In genomic region chr1:184025242-184025675, GRCh38 we compare ENCODE assay signal across 11 cellular contexts. TPM values are rescaled to one million over a fixed set of nuclear protein-coding genes. Genes with fewer than 3 reads are reported as not detected.
DNase-seq lines count a peak whose midpoint lies in the region; ATAC-seq, FAIRE-seq and TF ChIP-seq lines count a peak whose summit lies in the region.
"Had no signal": no experiment of that assay in that cellular context is flagged by ENCODE, and none has a peak within 500 bp of the region (broad histone marks: within the 10 kb centered on the region; RNA-seq: fewer than 3 reads in every experiment).

No MANE protein-coding gene starts in this region.

- H3K4me3 Mint-ChIP-seq in activated T-cell treated with anti-CD3 and anti-CD28 coated beads, Interleukin-2, amount 50 U/mL, for 72 hours = no peak overlapping the region
- H3K4me3 Mint-ChIP-seq: activated B cell treated with CpG ODN at 0.5 μM for 24 hours had no signal

- no peaks in the 10 kb centered on the region for H3K36me3 ChIP-seq in WERI-Rb-1

- no peaks in the 10 kb centered on the region for H3K9me3 Mint-ChIP-seq in activated T-cell treated with anti-CD3 and anti-CD28 coated beads, Interleukin-2, amount 50 U/mL, for 72 hours
- H3K9me3 Mint-ChIP-seq: activated B cell treated with CpG ODN at 0.5 μM for 24 hours had no signal

- FAIRE-seq in D721Med (lab: Jason Lieb, UNC) = no peak
- FAIRE-seq: bronchial epithelial cell had no signal

- H3K9me3 ChIP-seq in WERI-Rb-1 (ENCODE audit: severe bottlenecking) = no peaks in the 10 kb centered on the region

- H3K27ac ChIP-seq in WERI-Rb-1 (peak overlapping the region; percentile 23), layer of hippocampus (ENCODE audit: low read depth, low read length) (peak overlapping the region; percentile 84)

- H3K27ac Mint-ChIP-seq in activated T-cell treated with anti-CD3 and anti-CD28 coated beads, Interleukin-2, amount 50 U/mL, for 72 hours = no peak overlapping the region
- H3K27ac Mint-ChIP-seq: activated B cell treated with CpG ODN at 0.5 μM for 24 hours had no signal

- ATAC-seq in activated T-cell treated with anti-CD3 and anti-CD28 coated beads, Interleukin-2, amount 50 U/mL, for 72 hours (replicated peaks in 1 of 2) = no peak

- no peaks in the 10 kb centered on the region for H3K36me3 Mint-ChIP-seq in activated T-cell treated with anti-CD3 and anti-CD28 coated beads, Interleukin-2, amount 50 U/mL, for 72 hours (ENCODE audit: insufficient read depth in 2 of 2)

- peak; percentile 85 for DNase-seq in AG08395 (ENCODE audit: low spot score)
- DNase-seq in HT1080 (ENCODE audit: low read depth) = peak; percentile 81
- DNase-seq in WERI-Rb-1 = peak; percentile 12
- no peak for DNase-seq in D721Med (ENCODE audit: insufficient read length, low spot score)
- no peak for DNase-seq in HuH-7.5 (ENCODE audit: low spot score)
- DNase-seq in activated T-cell treated with anti-CD3 and anti-CD28 coated beads, Interleukin-2, amount 50 U/mL, for 72 hours = no peak
- no peak for DNase-seq in cortex of kidney (lab: John Stamatoyannopoulos, UW)
- DNase-seq: activated B cell treated with CpG ODN at 0.5 μM for 24 hours; stimulated activated CD4-positive, alpha-beta T cell treated with anti-CD3 and anti-CD28 coated beads, Interleukin-4, amount 100 ng/mL, for 4 hours had no signal

- no peaks in the 10 kb centered on the region for H3K4me1 Mint-ChIP-seq in activated T-cell treated with anti-CD3 and anti-CD28 coated beads, Interleukin-2, amount 50 U/mL, for 72 hours (ENCODE audit: low read depth)
- H3K4me1 Mint-ChIP-seq: activated B cell treated with CpG ODN at 0.5 μM for 24 hours had no signal

- peaks cover 47% of the 10 kb centered on the region for H3K27me3 Mint-ChIP-seq in activated T-cell treated with anti-CD3 and anti-CD28 coated beads, Interleukin-2, amount 50 U/mL, for 72 hours (ENCODE audit: low read depth)

- TF ChIP-seq CTCF in WERI-Rb-1 (IDR thresholded peaks at IDR 0.05; ENCODE audit: low read depth, low read length) (no peak), D721Med (IDR thresholded peaks at IDR 0.05; ENCODE audit: insufficient read depth, missing control alignments) (no peak)

- no peaks in the 10 kb centered on the region for H3K27me3 ChIP-seq in WERI-Rb-1 (ENCODE audit: insufficient read depth, low read depth, severe bottlenecking)
- no peaks in the 10 kb centered on the region for H3K27me3 ChIP-seq in layer of hippocampus (ENCODE audit: control insufficient read depth, insufficient read depth, low read length)

- H3K4me3 ChIP-seq in WERI-Rb-1 (ENCODE audit: low read depth, low read length) = no peak overlapping the region

RNA-seq across cellular contexts. Expression of gene COLGALT2, which starts 12.3 kb away (rescaled TPM):
- total RNA-seq in HT1080 (2014; rRNA removed; shearing (Covaris generic)) = 1.5 and 1.9 TPM in 2 replicates
- polyA plus RNA-seq in HT1080 (2015; cell fraction: cytosol; rRNA removed) = 1.6 and 2.4 TPM in 2 replicates
- polyA plus RNA-seq in HT1080 (2015; cell fraction: nucleus; rRNA removed) = 5.3 and 8.0 TPM in 2 replicates
- 10 to 100 TPM in 1 of 2 donors, 1 to 10 TPM in 1; 7.6 to 10.7 TPM for total RNA-seq in activated T-cell treated with anti-CD3 and anti-CD28 coated beads, Interleukin-2, amount 50 U/mL, for 72 hours
- total RNA-seq: bronchial epithelial cell had no signal

RNA-seq across cellular contexts. Expression of gene TSEN15, which starts 26.3 kb away (rescaled TPM):
- 59.8 and 81.1 TPM in 2 replicates for total RNA-seq in HT1080 (2014; rRNA removed; shearing (Covaris generic))
- 105 and 111 TPM in 2 replicates for polyA plus RNA-seq in HT1080 (2015; cell fraction: cytosol; rRNA removed)
- polyA plus RNA-seq in HT1080 (2015; cell fraction: nucleus; rRNA removed) = 55.0 and 55.1 TPM in 2 replicates
- total RNA-seq in activated T-cell treated with anti-CD3 and anti-CD28 coated beads, Interleukin-2, amount 50 U/mL, for 72 hours = 10 to 100 TPM; 74.2 to 82.3 TPM

Comparison
In these comparisons a context has a peak if more than half of its experiments do, and no peak if none do; other contexts are left out.
1. DNase-seq: peak in AG08395 (single experiment), HT1080 (single experiment) and WERI-Rb-1 (single experiment); none in D721Med (single experiment), HuH-7.5 (single experiment), activated T-cell treated with anti-CD3 and anti-CD28 coated beads, Interleukin-2, amount 50 U/mL, for 72 hours (0 of 2) and cortex of kidney (single experiment).